ENCODE assay signal across 19 cellular contexts in the genomic region with DNA sequence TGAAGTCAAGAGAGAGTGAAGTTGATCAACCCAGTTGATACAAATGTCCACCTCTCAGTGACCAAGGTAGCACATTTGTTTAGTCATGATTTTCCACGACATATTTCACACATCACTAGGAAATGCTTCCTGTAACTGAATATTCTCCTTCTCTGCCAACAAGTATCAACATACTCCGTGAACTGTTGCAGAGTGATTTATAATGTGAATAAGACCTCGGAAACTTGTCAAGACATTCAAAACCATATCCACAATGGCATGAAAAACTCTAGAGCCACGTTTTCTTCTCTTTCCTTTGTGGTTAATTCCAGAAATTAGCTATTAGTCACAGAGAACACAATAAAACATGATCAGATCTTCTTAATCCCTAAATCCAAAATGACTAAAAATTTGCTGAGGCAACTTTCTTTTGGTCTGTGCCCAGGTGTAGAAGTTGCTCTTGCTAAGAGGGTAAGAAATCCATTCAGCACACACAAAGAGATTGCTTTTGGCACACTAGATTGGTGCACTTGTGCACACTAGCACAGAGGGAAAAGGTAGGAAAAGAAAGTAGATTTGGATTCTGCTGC.
"Had no signal": no experiment of that assay in that cellular context is flagged by ENCODE, and none has a peak within 500 bp of the region (broad histone marks: within the 10 kb centered on the region; RNA-seq: fewer than 3 reads in every experiment).

No MANE protein-coding gene starts in this region.

- H3K36me3 Mint-ChIP-seq: natural killer cell had no signal

- FAIRE-seq: pancreas had no signal

- H3K4me3 ChIP-seq: cardiac muscle cell, gastroesophageal sphincter, pancreas, suprapubic skin, vagina had no signal

- H3K9me3 ChIP-seq: gastroesophageal sphincter, heart right ventricle, neutrophil, pancreas, suprapubic skin, vagina had no signal

- DNase-seq: activated CD4-positive, alpha-beta T cell treated with anti-CD3 and anti-CD28 coated beads, Interleukin-2, amount 10 ng/mL, durations not matched to agents 24 days and 14 days; activated CD8-positive, alpha-beta T cell treated with anti-CD3 and anti-CD28 coated beads for 36 hours; activated naive CD4-positive, alpha-beta T cell treated with anti-CD3 and anti-CD28 coated beads for 36 hours; activated T-cell treated with anti-CD3 and anti-CD28 coated beads, Interleukin-2, amount 50 U/mL, for 1 hour; effector CD8-positive, alpha-beta T cell; kidney glomerular epithelial cell; mesenchymal stem cell; natural killer cell; trophoblast cell had no signal

- H3K4me3 Mint-ChIP-seq: activated CD4-positive, alpha-beta T cell treated with anti-CD3 and anti-CD28 coated beads, Interleukin-2, amount 10 ng/mL, durations not matched to agents 24 days and 14 days; activated CD8-positive, alpha-beta T cell treated with anti-CD3 and anti-CD28 coated beads for 36 hours; activated naive CD4-positive, alpha-beta T cell treated with anti-CD3 and anti-CD28 coated beads for 36 hours; activated T-helper 17 cell treated with anti-CD3 and anti-CD28 coated beads, Interleukin-2, amount 50 U/mL, for 72 hours; dendritic cell treated with granulocyte-macrophage colony-stimulating factor and Interleukin-4, amounts not matched to agents 40 ng/mL and 50 ng/mL, for 4 days; natural killer cell; stimulated activated naive CD8-positive, alpha-beta T cell treated with anti-CD3 and anti-CD28 coated beads, Interleukin-15, Interleukin-2, amounts not matched to agents 100 ng/mL and 50 ng/mL, for 24 hours had no signal

- H3K27me3 ChIP-seq: cardiac muscle cell, gastroesophageal sphincter, heart right ventricle, neutrophil, pancreas, suprapubic skin, vagina had no signal

- H3K4me1 ChIP-seq: pancreas had no signal

- ATAC-seq: activated CD8-positive, alpha-beta T cell treated with anti-CD3 and anti-CD28 coated beads for 36 hours; activated T-helper 17 cell treated with anti-CD3 and anti-CD28 coated beads, Interleukin-2, amount 50 U/mL, for 72 hours; natural killer cell had no signal

- H3K27me3 Mint-ChIP-seq: activated CD4-positive, alpha-beta T cell treated with anti-CD3 and anti-CD28 coated beads, Interleukin-2, amount 10 ng/mL, durations not matched to agents 24 days and 14 days; activated CD8-positive, alpha-beta T cell treated with anti-CD3 and anti-CD28 coated beads for 36 hours; dendritic cell treated with granulocyte-macrophage colony-stimulating factor and Interleukin-4, amounts not matched to agents 40 ng/mL and 50 ng/mL, for 4 days had no signal

- H3K27ac ChIP-seq: cardiac muscle cell, gastroesophageal sphincter, neutrophil, pancreas, suprapubic skin, vagina had no signal

- H3K4me1 Mint-ChIP-seq: activated CD4-positive, alpha-beta T cell treated with anti-CD3 and anti-CD28 coated beads, Interleukin-2, amount 10 ng/mL, durations not matched to agents 24 days and 14 days; activated T-helper 17 cell treated with anti-CD3 and anti-CD28 coated beads, Interleukin-2, amount 50 U/mL, for 72 hours; natural killer cell had no signal

- H3K27ac Mint-ChIP-seq: activated CD4-positive, alpha-beta T cell treated with anti-CD3 and anti-CD28 coated beads, Interleukin-2, amount 10 ng/mL, durations not matched to agents 24 days and 14 days; activated CD8-positive, alpha-beta T cell treated with anti-CD3 and anti-CD28 coated beads for 36 hours; activated naive CD4-positive, alpha-beta T cell treated with anti-CD3 and anti-CD28 coated beads for 36 hours; activated T-helper 17 cell treated with anti-CD3 and anti-CD28 coated beads, Interleukin-2, amount 50 U/mL, for 72 hours; dendritic cell treated with granulocyte-macrophage colony-stimulating factor and Interleukin-4, amounts not matched to agents 40 ng/mL and 50 ng/mL, for 4 days; natural killer cell; stimulated activated naive CD8-positive, alpha-beta T cell treated with anti-CD3 and anti-CD28 coated beads, Interleukin-15, Interleukin-2, amounts not matched to agents 100 ng/mL and 50 ng/mL, for 24 hours had no signal

- H3K36me3 ChIP-seq: cardiac muscle cell, gastroesophageal sphincter, heart right ventricle, neutrophil, pancreas, suprapubic skin, vagina had no signal

- H3K9me3 Mint-ChIP-seq: activated CD4-positive, alpha-beta T cell treated with anti-CD3 and anti-CD28 coated beads, Interleukin-2, amount 10 ng/mL, durations not matched to agents 24 days and 14 days; activated CD8-positive, alpha-beta T cell treated with anti-CD3 and anti-CD28 coated beads for 36 hours; activated naive CD4-positive, alpha-beta T cell treated with anti-CD3 and anti-CD28 coated beads for 36 hours; activated T-helper 17 cell treated with anti-CD3 and anti-CD28 coated beads, Interleukin-2, amount 50 U/mL, for 72 hours; dendritic cell treated with granulocyte-macrophage colony-stimulating factor and Interleukin-4, amounts not matched to agents 40 ng/mL and 50 ng/mL, for 4 days; natural killer cell; stimulated activated naive CD8-positive, alpha-beta T cell treated with anti-CD3 and anti-CD28 coated beads, Interleukin-15, Interleukin-2, amounts not matched to agents 100 ng/mL and 50 ng/mL, for 24 hours had no signal
